In the genomic region with DNA sequence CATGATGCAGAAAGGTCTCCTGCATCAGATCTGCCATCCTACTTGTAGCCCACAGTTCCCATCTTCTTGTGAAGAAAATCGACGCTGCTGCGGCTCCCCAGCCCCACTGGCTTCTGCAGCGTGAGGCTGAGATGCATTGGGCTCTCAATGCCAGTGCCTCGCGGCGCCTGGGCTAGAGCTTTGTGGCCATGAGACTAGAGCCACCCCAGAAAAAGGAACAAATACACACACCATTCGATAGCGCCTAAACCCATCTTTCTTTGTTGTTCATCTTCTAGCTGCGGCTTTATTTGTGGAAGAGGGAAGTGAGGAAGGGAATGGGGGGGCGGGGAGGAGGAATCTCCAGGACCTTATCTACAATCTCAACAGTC, we compare ENCODE assay signal across 10 cellular contexts. TPM values are rescaled to one million over a fixed set of nuclear protein-coding genes. Genes with fewer than 3 reads are reported as not detected.
A peak's percentile ranks its signal among the peaks of the same experiment; 100 is the strongest.
DNase-seq lines count a peak whose midpoint lies in the region; ATAC-seq and TF ChIP-seq lines count a peak whose summit lies in the region.
"Had no signal": no experiment of that assay in that cellular context is flagged by ENCODE, and none has a peak within 500 bp of the region (broad histone marks: within the 10 kb centered on the region; RNA-seq: fewer than 3 reads in every experiment).

No MANE protein-coding gene starts in this region.

- no peak overlapping the region for H3K27ac Mint-ChIP-seq in stimulated activated naive CD8-positive, alpha-beta T cell treated with anti-CD3 and anti-CD28 coated beads, Interleukin-15, amount 100 ng/mL, for 72 hours
- H3K27ac Mint-ChIP-seq in activated T-helper 1 cell treated with anti-CD3 and anti-CD28 coated beads, Interleukin-12 subunit alpha, Interleukin-12 subunit beta, Interleukin-2, Interleukin-4 antibody, amounts not matched to agents 30 ng/mL and 10 ng/mL and 1 ng/mL, durations not matched to agents 14 hours and 24 hours and 36 hours: peak overlapping the region; percentile 29
- no peak overlapping the region for H3K27ac Mint-ChIP-seq in activated naive CD4-positive, alpha-beta T cell treated with anti-CD3 and anti-CD28 coated beads, Interleukin-2, amount 50 U/mL, for 72 hours

- H3K36me3 Mint-ChIP-seq in activated T-helper 1 cell treated with anti-CD3 and anti-CD28 coated beads, Interleukin-12 subunit alpha, Interleukin-12 subunit beta, Interleukin-2, Interleukin-4 antibody, amounts not matched to agents 30 ng/mL and 10 ng/mL and 1 ng/mL, durations not matched to agents 14 hours and 24 hours and 36 hours (ENCODE audit: low read depth): no peaks in the 10 kb centered on the region
- peaks cover 10 to 14% of the 10 kb centered on the region in 2 donors for H3K36me3 Mint-ChIP-seq in activated naive CD4-positive, alpha-beta T cell treated with anti-CD3 and anti-CD28 coated beads, Interleukin-2, amount 50 U/mL, for 72 hours

- H3K36me3 ChIP-seq in tibial artery: no peaks in the 10 kb centered on the region
- H3K36me3 ChIP-seq: SJSA1 had no signal

- H3K4me1 Mint-ChIP-seq in stimulated activated naive CD8-positive, alpha-beta T cell treated with anti-CD3 and anti-CD28 coated beads, Interleukin-15, amount 100 ng/mL, for 72 hours: peaks cover 15% of the 10 kb centered on the region
- peaks cover 4% of the 10 kb centered on the region for H3K4me1 Mint-ChIP-seq in activated T-helper 1 cell treated with anti-CD3 and anti-CD28 coated beads, Interleukin-12 subunit alpha, Interleukin-12 subunit beta, Interleukin-2, Interleukin-4 antibody, amounts not matched to agents 30 ng/mL and 10 ng/mL and 1 ng/mL, durations not matched to agents 14 hours and 24 hours and 36 hours (ENCODE audit: low read depth)

- H3K27ac ChIP-seq in layer of hippocampus (ENCODE audit: low read depth, low read length) (peak overlapping the region; percentile 68), tibial artery (peak overlapping the region; percentile 25 to 37)
- H3K27ac ChIP-seq: SJSA1 had no signal

- DNase-seq in stimulated activated naive CD8-positive, alpha-beta T cell treated with anti-CD3 and anti-CD28 coated beads, Interleukin-15, amount 100 ng/mL, for 72 hours: no peak
- DNase-seq in stimulated activated naive CD8-positive, alpha-beta T cell treated with anti-CD3 and anti-CD28 coated beads, Interleukin-15, Interleukin-2, amounts not matched to agents 100 U/mL and 50 U/mL, for 24 hours: no peak
- no peak for DNase-seq in activated T-helper 1 cell treated with anti-CD3 and anti-CD28 coated beads, Interleukin-12 subunit alpha, Interleukin-12 subunit beta, Interleukin-2, Interleukin-4 antibody, amounts not matched to agents 30 ng/mL and 10 ng/mL and 1 ng/mL, durations not matched to agents 14 hours and 24 hours and 36 hours (ENCODE audit: low spot score)
- DNase-seq in tibial artery (no peak), COLO829 (ENCODE audit: low spot score) (no peak)
- DNase-seq in activated naive CD4-positive, alpha-beta T cell treated with anti-CD3 and anti-CD28 coated beads, Interleukin-2, amount 50 U/mL, for 72 hours (ENCODE audit: low spot score in 2 of 2): no peak
- DNase-seq: DND-41 had no signal

- intact Hi-C loops in activated T-helper 1 cell treated with anti-CD3 and anti-CD28 coated beads, Interleukin-12 subunit alpha, Interleukin-12 subunit beta, Interleukin-2, Interleukin-4 antibody, amounts not matched to agents 30 ng/mL and 10 ng/mL and 1 ng/mL, durations not matched to agents 14 hours and 24 hours and 36 hours (cut with micrococcal nuclease): loop anchor here (10.0 kb wide), 1 partner anchor 273 kb away; no protein-coding TSS in a partner anchor
- intact Hi-C loops in tibial artery (cut with DNase I; ENCODE audit: low total_unique reads): no loop called here

- peaks cover 5% of the 10 kb centered on the region for H3K27me3 ChIP-seq in layer of hippocampus (ENCODE audit: control insufficient read depth, insufficient read depth, low read length)
- H3K27me3 ChIP-seq in tibial artery: peaks cover 0 to 43% of the 10 kb centered on the region in 2 donors

- H3K4me1 ChIP-seq in tibial artery: peaks cover 0 to 38% (median 34%) of the 10 kb centered on the region in 4 donors

- H3K4me3 Mint-ChIP-seq in stimulated activated naive CD8-positive, alpha-beta T cell treated with anti-CD3 and anti-CD28 coated beads, Interleukin-15, amount 100 ng/mL, for 72 hours: peak overlapping the region; percentile 45 to 56
- H3K4me3 Mint-ChIP-seq in activated T-helper 1 cell treated with anti-CD3 and anti-CD28 coated beads, Interleukin-12 subunit alpha, Interleukin-12 subunit beta, Interleukin-2, Interleukin-4 antibody, amounts not matched to agents 30 ng/mL and 10 ng/mL and 1 ng/mL, durations not matched to agents 14 hours and 24 hours and 36 hours: no peak overlapping the region

- no peaks in the 10 kb centered on the region for H3K9me3 Mint-ChIP-seq in stimulated activated naive CD8-positive, alpha-beta T cell treated with anti-CD3 and anti-CD28 coated beads, Interleukin-15, amount 100 ng/mL, for 72 hours
- H3K9me3 Mint-ChIP-seq in activated T-helper 1 cell treated with anti-CD3 and anti-CD28 coated beads, Interleukin-12 subunit alpha, Interleukin-12 subunit beta, Interleukin-2, Interleukin-4 antibody, amounts not matched to agents 30 ng/mL and 10 ng/mL and 1 ng/mL, durations not matched to agents 14 hours and 24 hours and 36 hours: no peaks in the 10 kb centered on the region
- peaks cover 0 to 6% of the 10 kb centered on the region in 2 donors for H3K9me3 Mint-ChIP-seq in activated naive CD4-positive, alpha-beta T cell treated with anti-CD3 and anti-CD28 coated beads, Interleukin-2, amount 50 U/mL, for 72 hours

- no peak for TF ChIP-seq CTCF in tibial artery (IDR thresholded peaks at IDR 0.05)

- peaks cover 40% of the 10 kb centered on the region for H3K27me3 Mint-ChIP-seq in stimulated activated naive CD8-positive, alpha-beta T cell treated with anti-CD3 and anti-CD28 coated beads, Interleukin-15, amount 100 ng/mL, for 72 hours
- H3K27me3 Mint-ChIP-seq in activated T-helper 1 cell treated with anti-CD3 and anti-CD28 coated beads, Interleukin-12 subunit alpha, Interleukin-12 subunit beta, Interleukin-2, Interleukin-4 antibody, amounts not matched to agents 30 ng/mL and 10 ng/mL and 1 ng/mL, durations not matched to agents 14 hours and 24 hours and 36 hours (ENCODE audit: insufficient read depth): peaks cover 35% of the 10 kb centered on the region

- peak overlapping the region; percentile 52 to 57 for H3K4me3 ChIP-seq in tibial artery

- H3K9me3 ChIP-seq in tibial artery: no peaks in the 10 kb centered on the region
- H3K9me3 ChIP-seq: SJSA1 had no signal

- ATAC-seq in stimulated activated naive CD8-positive, alpha-beta T cell treated with anti-CD3 and anti-CD28 coated beads, Interleukin-15, amount 100 ng/mL, for 72 hours: peak; percentile 7
- no peak for ATAC-seq in stimulated activated naive CD8-positive, alpha-beta T cell treated with anti-CD3 and anti-CD28 coated beads, Interleukin-15, Interleukin-2, amounts not matched to agents 100 U/mL and 50 U/mL, for 24 hours
- ATAC-seq in activated naive CD4-positive, alpha-beta T cell treated with anti-CD3 and anti-CD28 coated beads, Interleukin-2, amount 50 U/mL, for 72 hours: no peak
- no peak for ATAC-seq in HG02642 (IDR thresholded peaks at IDR 0.05; ENCODE audit: poor library complexity, unreplicated experiment)

RNA-seq across cellular contexts. Expression of a gene that starts 2.7 kb away (rescaled TPM):
- total RNA-seq in activated T-helper 1 cell treated with anti-CD3 and anti-CD28 coated beads, Interleukin-12 subunit alpha, Interleukin-12 subunit beta, Interleukin-2, Interleukin-4 antibody, amounts not matched to agents 30 ng/mL and 10 ng/mL and 1 ng/mL, durations not matched to agents 14 hours and 24 hours and 36 hours: not detected in 2 replicates
- total RNA-seq in activated naive CD4-positive, alpha-beta T cell treated with anti-CD3 and anti-CD28 coated beads, Interleukin-2, amount 50 U/mL, for 72 hours: not detected
- total RNA-seq: SJSA1 had no signal
